ENCODE assay signal across 8 cellular contexts in genomic region chr16:28317040-28317880, GRCh38. TPM values are rescaled to one million over a fixed set of nuclear protein-coding genes. Genes with fewer than 3 reads are reported as not detected.
DNase-seq lines count a peak whose midpoint lies in the region; ATAC-seq, FAIRE-seq and TF ChIP-seq lines count a peak whose summit lies in the region.

No MANE protein-coding gene starts in this region.

- WGBS in prostate gland = 61% methylated on average over 20 of the region's 22 CpGs

- H3K27me3 ChIP-seq in prostate gland (replicated peaks; ENCODE audit: insufficient read depth) = no peaks in the 10 kb centered on the region
- H3K27me3 ChIP-seq in vagina = no peaks in the 10 kb centered on the region

- H3K27ac ChIP-seq in prostate gland = no peak overlapping the region
- no peak overlapping the region for H3K27ac ChIP-seq in vagina

- H3K4me3 ChIP-seq in prostate gland (no peak overlapping the region), vagina (no peak overlapping the region)

- no peak for ATAC-seq in GM21423 (IDR thresholded peaks at IDR 0.05; ENCODE audit: unreplicated experiment)

- TF ChIP-seq CTCF in prostate gland (IDR thresholded peaks at IDR 0.05) = peak; percentile 71 to 87 (median 80)
- peak; percentile 56 to 63 (median 59) for TF ChIP-seq CTCF in vagina (IDR thresholded peaks at IDR 0.05)

- H3K9me3 ChIP-seq in prostate gland (no peaks in the 10 kb centered on the region), vagina (no peaks in the 10 kb centered on the region)

- H3K4me1 ChIP-seq in prostate gland (replicated peaks) = no peaks in the 10 kb centered on the region
- no peaks in the 10 kb centered on the region for H3K4me1 ChIP-seq in vagina

- FAIRE-seq in GM12892 (lab: Jason Lieb, UNC) = peak; percentile 64
- no peak for FAIRE-seq in frontal cortex (lab: Jason Lieb, UNC)

- TF ChIP-seq POLR2A in GM12892 (IDR thresholded peaks at IDR 0.05; ENCODE audit: low read depth, low read length) (no peak), prostate gland (IDR thresholded peaks at IDR 0.05) (no peak), vagina (IDR thresholded peaks at IDR 0.05) (no peak)

- peak; percentile 45 for DNase-seq in A172 (ENCODE audit: low spot score)
- DNase-seq in GM12892 (ENCODE audit: insufficient read length) = peak; percentile 76
- DNase-seq in RKO (ENCODE audit: low spot score) = peak; percentile 68
- DNase-seq in activated T-helper 9 cell treated with anti-CD3 and anti-CD28 coated beads, Interleukin-2, amount 50 U/mL, for 16 hours (ENCODE audit: low read depth) = peak; percentile 58
- peak; percentile 49 to 75 for DNase-seq in frontal cortex (ENCODE audit: low spot score in 2 of 2)
- peak; percentile 33 for DNase-seq in prostate gland (ENCODE audit: low spot score)
- DNase-seq in vagina (ENCODE audit: extremely low spot score in 2 of 2) = no peak

- no peaks in the 10 kb centered on the region for H3K36me3 ChIP-seq in prostate gland
- no peaks in the 10 kb centered on the region for H3K36me3 ChIP-seq in vagina

- intact Hi-C loops in prostate gland (cut with DNase I) = loop anchor here (5.0 kb wide), 1 partner anchor 40 kb away; no protein-coding TSS in a partner anchor
- intact Hi-C loops in vagina (cut with DNase I) = no loop called here

RNA-seq across cellular contexts. Expression of gene SBK1, which starts 24.9 kb away (rescaled TPM):
- total RNA-seq in A172 (2014; rRNA removed; shearing (Covaris generic)) = 0.45 and 0.48 TPM in 2 replicates
- 0.13 TPM for polyA plus RNA-seq in GM12892 (2012; ENCODE audit: missing spikeins)
- 13.9 TPM for total RNA-seq in frontal cortex
- 1 to 10 TPM; 5.8 to 8.1 TPM for total RNA-seq in prostate gland
- total RNA-seq in vagina = 0.25 TPM

RNA-seq across cellular contexts. Expression of gene NPIPB6, which starts 46.0 kb away (rescaled TPM):
- total RNA-seq in A172 (2014; rRNA removed; shearing (Covaris generic)) = 1.2 TPM in 1 of 2 replicates, not detected in the other
- 2.9 TPM for polyA plus RNA-seq in GM12892 (2012; ENCODE audit: missing spikeins)
- total RNA-seq in frontal cortex (0.82 TPM), prostate gland (1 to 10 TPM; 2.7 to 3.1 TPM), vagina (7.6 TPM)

Comparison
In these comparisons a context has a peak if more than half of its experiments do, and no peak if none do; other contexts are left out.
1. DNase-seq: peak in A172 (single experiment), GM12892 (single experiment), RKO (single experiment), activated T-helper 9 cell treated with anti-CD3 and anti-CD28 coated beads, Interleukin-2, amount 50 U/mL, for 16 hours (single experiment), frontal cortex (2 of 2) and prostate gland (single experiment); none in vagina (0 of 2).